ENCODE assay signal across 1 cellular context in the genomic region with DNA sequence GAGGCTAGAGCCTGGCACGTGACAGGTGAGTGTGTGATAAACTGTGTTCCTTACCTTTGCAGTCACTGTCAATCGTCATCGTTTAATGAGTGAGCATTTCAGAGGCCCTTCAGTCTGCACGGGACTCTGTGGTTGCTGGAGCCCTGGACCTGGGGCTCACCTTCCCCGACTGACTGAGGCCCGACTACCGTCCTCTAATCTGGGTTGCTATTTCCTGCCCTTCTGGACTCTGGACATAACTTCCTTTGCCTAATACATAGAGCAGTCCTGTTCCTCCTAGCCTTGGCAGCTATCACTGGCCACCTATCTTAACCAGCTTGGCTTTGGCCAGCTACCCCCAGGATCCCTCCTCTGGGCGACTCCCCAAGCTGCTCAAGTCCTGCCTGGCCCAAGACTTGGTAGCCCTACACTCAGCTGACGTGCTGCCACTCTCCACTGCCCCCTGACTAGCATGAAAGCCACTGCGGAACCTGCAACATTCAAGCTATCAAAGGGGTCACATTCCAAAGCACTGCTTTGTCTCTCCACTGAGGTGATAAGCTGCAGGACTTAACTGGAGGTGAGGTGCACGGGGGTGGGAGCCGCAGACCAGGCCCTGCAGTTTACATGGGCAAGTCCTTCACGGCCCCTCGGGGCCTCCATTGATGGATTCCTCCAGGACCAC.
A peak's percentile ranks its signal among the peaks of the same experiment; 100 is the strongest.
TF ChIP-seq lines count a peak whose summit lies in the region.

No MANE protein-coding gene starts in this region.

TF ChIP-seq in HepG2, 621 proteins besides CTCF, POLR2A, EP300 and RAD21 (continued from another document and continues in another):
- TF ChIP-seq, protein P1, sequence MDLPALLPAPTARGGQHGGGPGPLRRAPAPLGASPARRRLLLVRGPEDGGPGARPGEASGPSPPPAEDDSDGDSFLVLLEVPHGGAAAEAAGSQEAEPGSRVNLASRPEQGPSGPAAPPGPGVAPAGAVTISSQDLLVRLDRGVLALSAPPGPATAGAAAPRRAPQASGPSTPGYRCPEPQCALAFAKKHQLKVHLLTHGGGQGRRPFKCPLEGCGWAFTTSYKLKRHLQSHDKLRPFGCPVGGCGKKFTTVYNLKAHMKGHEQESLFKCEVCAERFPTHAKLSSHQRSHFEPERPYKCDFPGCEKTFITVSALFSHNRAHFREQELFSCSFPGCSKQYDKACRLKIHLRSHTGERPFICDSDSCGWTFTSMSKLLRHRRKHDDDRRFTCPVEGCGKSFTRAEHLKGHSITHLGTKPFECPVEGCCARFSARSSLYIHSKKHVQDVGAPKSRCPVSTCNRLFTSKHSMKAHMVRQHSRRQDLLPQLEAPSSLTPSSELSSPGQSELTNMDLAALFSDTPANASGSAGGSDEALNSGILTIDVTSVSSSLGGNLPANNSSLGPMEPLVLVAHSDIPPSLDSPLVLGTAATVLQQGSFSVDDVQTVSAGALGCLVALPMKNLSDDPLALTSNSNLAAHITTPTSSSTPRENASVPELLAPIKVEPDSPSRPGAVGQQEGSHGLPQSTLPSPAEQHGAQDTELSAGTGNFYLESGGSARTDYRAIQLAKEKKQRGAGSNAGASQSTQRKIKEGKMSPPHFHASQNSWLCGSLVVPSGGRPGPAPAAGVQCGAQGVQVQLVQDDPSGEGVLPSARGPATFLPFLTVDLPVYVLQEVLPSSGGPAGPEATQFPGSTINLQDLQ (CRISPR knock-in tag; IDR thresholded peaks at IDR 0.05), result no peak
- peak; percentile 81 for TF ChIP-seq DPF2 (CRISPR knock-in tag; IDR thresholded peaks at IDR 0.05; ENCODE audit: borderline replicate concordance, low read depth)
- TF ChIP-seq ZBTB38 (CRISPR knock-in tag; IDR thresholded peaks at IDR 0.05), result peak; percentile 87
- TF ChIP-seq SIX1 (CRISPR knock-in tag; IDR thresholded peaks at IDR 0.05; ENCODE audit: borderline replicate concordance), result no peak
- peak; percentile 83 for TF ChIP-seq ARHGAP35 (CRISPR knock-in tag; IDR thresholded peaks at IDR 0.05; ENCODE audit: borderline replicate concordance)
- TF ChIP-seq NFE2L2 (IDR thresholded peaks at IDR 0.05; ENCODE audit: low read length), result no peak
- 0 out of 2 replicates have a peak, but pooled peaks have one; percentile 27 for TF ChIP-seq GATAD1 (CRISPR knock-in tag; IDR thresholded peaks at IDR 0.05)
- no peak for TF ChIP-seq ZNF552 (CRISPR knock-in tag; IDR thresholded peaks at IDR 0.05; ENCODE audit: borderline replicate concordance)
- TF ChIP-seq, protein P2, sequence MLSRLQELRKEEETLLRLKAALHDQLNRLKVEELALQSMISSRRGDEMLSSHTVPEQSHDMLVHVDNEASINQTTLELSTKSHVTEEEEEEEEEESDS (CRISPR knock-in tag; IDR thresholded peaks at IDR 0.05; ENCODE audit: borderline replicate concordance), result no peak
- TF ChIP-seq, protein P3, sequence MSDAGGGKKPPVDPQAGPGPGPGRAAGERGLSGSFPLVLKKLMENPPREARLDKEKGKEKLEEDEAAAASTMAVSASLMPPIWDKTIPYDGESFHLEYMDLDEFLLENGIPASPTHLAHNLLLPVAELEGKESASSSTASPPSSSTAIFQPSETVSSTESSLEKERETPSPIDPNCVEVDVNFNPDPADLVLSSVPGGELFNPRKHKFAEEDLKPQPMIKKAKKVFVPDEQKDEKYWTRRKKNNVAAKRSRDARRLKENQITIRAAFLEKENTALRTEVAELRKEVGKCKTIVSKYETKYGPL (CRISPR knock-in tag; IDR thresholded peaks at IDR 0.05), result no peak
- TF ChIP-seq CC2D1A (CRISPR knock-in tag; IDR thresholded peaks at IDR 0.05), result no peak
- TF ChIP-seq JUN (CRISPR knock-in tag; IDR thresholded peaks at IDR 0.05), result no peak
- no peak for TF ChIP-seq SRY (CRISPR knock-in tag; IDR thresholded peaks at IDR 0.05)
- TF ChIP-seq, protein P4, sequence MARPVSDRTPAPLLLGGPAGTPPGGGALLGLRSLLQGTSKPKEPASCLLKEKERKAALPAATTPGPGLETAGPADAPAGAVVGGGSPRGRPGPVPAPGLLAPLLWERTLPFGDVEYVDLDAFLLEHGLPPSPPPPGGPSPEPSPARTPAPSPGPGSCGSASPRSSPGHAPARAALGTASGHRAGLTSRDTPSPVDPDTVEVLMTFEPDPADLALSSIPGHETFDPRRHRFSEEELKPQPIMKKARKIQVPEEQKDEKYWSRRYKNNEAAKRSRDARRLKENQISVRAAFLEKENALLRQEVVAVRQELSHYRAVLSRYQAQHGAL (CRISPR knock-in tag; IDR thresholded peaks at IDR 0.05; ENCODE audit: not compliant biosample characterization), result no peak
- TF ChIP-seq ZBTB1 (CRISPR knock-in tag; IDR thresholded peaks at IDR 0.05; ENCODE audit: borderline replicate concordance), result no peak
- TF ChIP-seq TSC22D2 (CRISPR knock-in tag; IDR thresholded peaks at IDR 0.05; ENCODE audit: borderline replicate concordance), result peak; percentile 84; the same call in 1 of the 2 replicates
- no peak for TF ChIP-seq SAFB2 (CRISPR knock-in tag; IDR thresholded peaks at IDR 0.05; ENCODE audit: borderline replicate concordance, low read depth)
- peak; percentile 22; the same call in 1 of the 2 replicates for TF ChIP-seq SOX5 (CRISPR knock-in tag; IDR thresholded peaks at IDR 0.05; ENCODE audit: borderline replicate concordance)
- peak; percentile 60 for TF ChIP-seq NFKBIZ (CRISPR knock-in tag; IDR thresholded peaks at IDR 0.05)
- no peak for TF ChIP-seq SKI (IDR thresholded peaks at IDR 0.05; ENCODE audit: partially characterized antibody)
- TF ChIP-seq RELA (CRISPR knock-in tag; IDR thresholded peaks at IDR 0.05), result no peak
- TF ChIP-seq KMT2A (CRISPR knock-in tag; IDR thresholded peaks at IDR 0.05), result peak; percentile 62; the same call in 1 of the 2 replicates
- no peak for TF ChIP-seq RBM22 (optimal IDR thresholded peaks at IDR 0.05; ENCODE audit: low read length)
- TF ChIP-seq, protein P5, sequence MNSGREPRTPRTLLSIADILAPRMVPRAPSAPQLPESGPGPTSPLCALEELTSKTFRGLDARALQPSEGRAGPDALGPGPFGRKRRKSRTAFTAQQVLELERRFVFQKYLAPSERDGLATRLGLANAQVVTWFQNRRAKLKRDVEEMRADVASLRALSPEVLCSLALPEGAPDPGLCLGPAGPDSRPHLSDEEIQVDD (CRISPR knock-in tag; IDR thresholded peaks at IDR 0.05; ENCODE audit: borderline replicate concordance), result no peak
- peak; percentile 89; the same call in 1 of the 2 replicates for TF ChIP-seq MEF2D (CRISPR knock-in tag; IDR thresholded peaks at IDR 0.05)
- TF ChIP-seq HNRNPUL1 (IDR thresholded peaks at IDR 0.05; ENCODE audit: low read depth, low read length), result no peak
- no peak for TF ChIP-seq WIZ (CRISPR knock-in tag; IDR thresholded peaks at IDR 0.05)
- no peak for TF ChIP-seq ZNF749 (CRISPR knock-in tag; IDR thresholded peaks at IDR 0.05; ENCODE audit: borderline replicate concordance)
- TF ChIP-seq ATRX (CRISPR knock-in tag; IDR thresholded peaks at IDR 0.05; ENCODE audit: borderline replicate concordance), result no peak
- peak; percentile 16; the same call in 1 of the 2 replicates for TF ChIP-seq SP4 (CRISPR knock-in tag; IDR thresholded peaks at IDR 0.05)
- TF ChIP-seq NCOA5 (CRISPR knock-in tag; IDR thresholded peaks at IDR 0.05), result no peak
- TF ChIP-seq, protein P6, sequence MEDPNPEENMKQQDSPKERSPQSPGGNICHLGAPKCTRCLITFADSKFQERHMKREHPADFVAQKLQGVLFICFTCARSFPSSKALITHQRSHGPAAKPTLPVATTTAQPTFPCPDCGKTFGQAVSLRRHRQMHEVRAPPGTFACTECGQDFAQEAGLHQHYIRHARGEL (CRISPR knock-in tag; IDR thresholded peaks at IDR 0.05), result no peak
- TF ChIP-seq ZNF282 (IDR thresholded peaks at IDR 0.05; ENCODE audit: partially characterized antibody), result no peak
- TF ChIP-seq FOXA3 (CRISPR knock-in tag; IDR thresholded peaks at IDR 0.05), result peak; percentile 61
- TF ChIP-seq ZNF605 (CRISPR knock-in tag; IDR thresholded peaks at IDR 0.05), result peak; percentile 62
- TF ChIP-seq TBP (CRISPR knock-in tag; IDR thresholded peaks at IDR 0.05), result no peak
- no peak for TF ChIP-seq RAD51 (IDR thresholded peaks at IDR 0.05; ENCODE audit: borderline replicate concordance)
- no peak for TF ChIP-seq HIVEP1 (CRISPR knock-in tag; IDR thresholded peaks at IDR 0.05)
- TF ChIP-seq TBX3 (IDR thresholded peaks at IDR 0.05; ENCODE audit: borderline replicate concordance), result no peak
- no peak for TF ChIP-seq U2AF1 (optimal IDR thresholded peaks at IDR 0.05; ENCODE audit: low read depth, low read length)
- peak; percentile 89 for TF ChIP-seq MED1 (CRISPR knock-in tag; IDR thresholded peaks at IDR 0.05)
- TF ChIP-seq, protein P7, sequence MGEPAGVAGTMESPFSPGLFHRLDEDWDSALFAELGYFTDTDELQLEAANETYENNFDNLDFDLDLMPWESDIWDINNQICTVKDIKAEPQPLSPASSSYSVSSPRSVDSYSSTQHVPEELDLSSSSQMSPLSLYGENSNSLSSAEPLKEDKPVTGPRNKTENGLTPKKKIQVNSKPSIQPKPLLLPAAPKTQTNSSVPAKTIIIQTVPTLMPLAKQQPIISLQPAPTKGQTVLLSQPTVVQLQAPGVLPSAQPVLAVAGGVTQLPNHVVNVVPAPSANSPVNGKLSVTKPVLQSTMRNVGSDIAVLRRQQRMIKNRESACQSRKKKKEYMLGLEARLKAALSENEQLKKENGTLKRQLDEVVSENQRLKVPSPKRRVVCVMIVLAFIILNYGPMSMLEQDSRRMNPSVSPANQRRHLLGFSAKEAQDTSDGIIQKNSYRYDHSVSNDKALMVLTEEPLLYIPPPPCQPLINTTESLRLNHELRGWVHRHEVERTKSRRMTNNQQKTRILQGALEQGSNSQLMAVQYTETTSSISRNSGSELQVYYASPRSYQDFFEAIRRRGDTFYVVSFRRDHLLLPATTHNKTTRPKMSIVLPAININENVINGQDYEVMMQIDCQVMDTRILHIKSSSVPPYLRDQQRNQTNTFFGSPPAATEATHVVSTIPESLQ (CRISPR knock-in tag; conservative IDR thresholded peaks at IDR 0.05), result 0 out of 2 replicates have a peak, but pooled peaks have one; percentile 23
- TF ChIP-seq KLF9 (CRISPR knock-in tag; IDR thresholded peaks at IDR 0.05; ENCODE audit: low read depth), result no peak
- TF ChIP-seq SP2 (CRISPR knock-in tag; IDR thresholded peaks at IDR 0.05), result no peak
- TF ChIP-seq, protein P8, sequence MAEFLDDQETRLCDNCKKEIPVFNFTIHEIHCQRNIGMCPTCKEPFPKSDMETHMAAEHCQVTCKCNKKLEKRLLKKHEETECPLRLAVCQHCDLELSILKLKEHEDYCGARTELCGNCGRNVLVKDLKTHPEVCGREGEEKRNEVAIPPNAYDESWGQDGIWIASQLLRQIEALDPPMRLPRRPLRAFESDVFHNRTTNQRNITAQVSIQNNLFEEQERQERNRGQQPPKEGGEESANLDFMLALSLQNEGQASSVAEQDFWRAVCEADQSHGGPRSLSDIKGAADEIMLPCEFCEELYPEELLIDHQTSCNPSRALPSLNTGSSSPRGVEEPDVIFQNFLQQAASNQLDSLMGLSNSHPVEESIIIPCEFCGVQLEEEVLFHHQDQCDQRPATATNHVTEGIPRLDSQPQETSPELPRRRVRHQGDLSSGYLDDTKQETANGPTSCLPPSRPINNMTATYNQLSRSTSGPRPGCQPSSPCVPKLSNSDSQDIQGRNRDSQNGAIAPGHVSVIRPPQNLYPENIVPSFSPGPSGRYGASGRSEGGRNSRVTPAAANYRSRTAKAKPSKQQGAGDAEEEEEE (CRISPR knock-in tag; IDR thresholded peaks at IDR 0.05; ENCODE audit: borderline replicate concordance), result no peak
- no peak for TF ChIP-seq ZNF24 (IDR thresholded peaks at IDR 0.05)
- TF ChIP-seq ZBTB7A (CRISPR knock-in tag; IDR thresholded peaks at IDR 0.05), result 0 out of 2 replicates have a peak, but pooled peaks have one; percentile 74
- no peak for TF ChIP-seq ZNF260 (CRISPR knock-in tag; IDR thresholded peaks at IDR 0.05; ENCODE audit: borderline replicate concordance, low read depth)
- 0 out of 2 replicates have a peak, but pooled peaks have one; percentile 52 for TF ChIP-seq ZNF607 (CRISPR knock-in tag; IDR thresholded peaks at IDR 0.05; ENCODE audit: borderline replicate concordance)
- no peak for TF ChIP-seq ZNF180 (CRISPR knock-in tag; IDR thresholded peaks at IDR 0.05; ENCODE audit: borderline replicate concordance, low read depth)
- peak; percentile 76; the same call in 1 of the 2 replicates for TF ChIP-seq KAT8 (CRISPR knock-in tag; IDR thresholded peaks at IDR 0.05)
- no peak for TF ChIP-seq CENPX (CRISPR knock-in tag; IDR thresholded peaks at IDR 0.05)
- no peak for TF ChIP-seq NBN (conservative IDR thresholded peaks at IDR 0.05)
- no peak; the same call in 1 of the 2 replicates for TF ChIP-seq ZSCAN21 (CRISPR knock-in tag; IDR thresholded peaks at IDR 0.05; ENCODE audit: borderline replicate concordance)
- TF ChIP-seq GTF3A (CRISPR knock-in tag; conservative IDR thresholded peaks at IDR 0.05), result no peak
- TF ChIP-seq POLR2AphosphoS5 (IDR thresholded peaks at IDR 0.05; ENCODE audit: low read depth, low read length), result peak; percentile 60
- TF ChIP-seq EHMT2 (IDR thresholded peaks at IDR 0.05; ENCODE audit: borderline replicate concordance, low read depth, low read length), result peak; percentile 49; the same call in 1 of the 2 replicates
- TF ChIP-seq, protein P9, sequence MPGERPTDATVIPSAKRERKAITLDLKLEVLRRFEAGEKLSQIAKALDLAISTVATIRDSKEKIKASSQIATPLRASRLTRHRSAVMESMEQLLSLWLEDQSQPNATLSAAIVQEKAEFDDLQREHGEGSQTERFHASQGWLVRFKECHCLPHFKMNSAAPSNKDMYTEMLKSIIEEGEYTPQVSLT (CRISPR knock-in tag; IDR thresholded peaks at IDR 0.05; ENCODE audit: borderline replicate concordance, low read depth), result no peak
- no peak for TF ChIP-seq MIER2 (CRISPR knock-in tag; IDR thresholded peaks at IDR 0.05)
- peak; percentile 75 for TF ChIP-seq TAF1 (CRISPR knock-in tag; IDR thresholded peaks at IDR 0.05)
- peak; percentile 64; the same call in 1 of the 2 replicates for TF ChIP-seq ZNF431 (CRISPR knock-in tag; IDR thresholded peaks at IDR 0.05; ENCODE audit: borderline replicate concordance, low read depth)
- TF ChIP-seq MBNL3 (CRISPR knock-in tag; conservative IDR thresholded peaks at IDR 0.05), result no peak
- TF ChIP-seq ZNF652 (CRISPR knock-in tag; IDR thresholded peaks at IDR 0.05; ENCODE audit: borderline replicate concordance, low read depth), result no peak
- no peak for TF ChIP-seq PRPF4 (IDR thresholded peaks at IDR 0.05; ENCODE audit: low read depth, low read length, poor library complexity, severe bottlenecking)
- TF ChIP-seq, protein P10, sequence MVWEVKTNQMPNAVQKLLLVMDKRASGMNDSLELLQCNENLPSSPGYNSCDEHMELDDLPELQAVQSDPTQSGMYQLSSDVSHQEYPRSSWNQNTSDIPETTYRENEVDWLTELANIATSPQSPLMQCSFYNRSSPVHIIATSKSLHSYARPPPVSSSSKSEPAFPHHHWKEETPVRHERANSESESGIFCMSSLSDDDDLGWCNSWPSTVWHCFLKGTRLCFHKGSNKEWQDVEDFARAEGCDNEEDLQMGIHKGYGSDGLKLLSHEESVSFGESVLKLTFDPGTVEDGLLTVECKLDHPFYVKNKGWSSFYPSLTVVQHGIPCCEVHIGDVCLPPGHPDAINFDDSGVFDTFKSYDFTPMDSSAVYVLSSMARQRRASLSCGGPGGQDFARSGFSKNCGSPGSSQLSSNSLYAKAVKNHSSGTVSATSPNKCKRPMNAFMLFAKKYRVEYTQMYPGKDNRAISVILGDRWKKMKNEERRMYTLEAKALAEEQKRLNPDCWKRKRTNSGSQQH (CRISPR knock-in tag; IDR thresholded peaks at IDR 0.05; ENCODE audit: low read depth), result no peak
- peak; percentile 88 for TF ChIP-seq ESRRA (CRISPR knock-in tag; IDR thresholded peaks at IDR 0.05; ENCODE audit: low read depth)
- TF ChIP-seq YEATS2 (CRISPR knock-in tag; IDR thresholded peaks at IDR 0.05; ENCODE audit: borderline replicate concordance), result no peak; the same call in 1 of the 2 replicates
- TF ChIP-seq ZNF780A (CRISPR knock-in tag; IDR thresholded peaks at IDR 0.05), result no peak
- TF ChIP-seq PHF21A (CRISPR knock-in tag; IDR thresholded peaks at IDR 0.05), result peak; percentile 97
